In the genomic region with DNA sequence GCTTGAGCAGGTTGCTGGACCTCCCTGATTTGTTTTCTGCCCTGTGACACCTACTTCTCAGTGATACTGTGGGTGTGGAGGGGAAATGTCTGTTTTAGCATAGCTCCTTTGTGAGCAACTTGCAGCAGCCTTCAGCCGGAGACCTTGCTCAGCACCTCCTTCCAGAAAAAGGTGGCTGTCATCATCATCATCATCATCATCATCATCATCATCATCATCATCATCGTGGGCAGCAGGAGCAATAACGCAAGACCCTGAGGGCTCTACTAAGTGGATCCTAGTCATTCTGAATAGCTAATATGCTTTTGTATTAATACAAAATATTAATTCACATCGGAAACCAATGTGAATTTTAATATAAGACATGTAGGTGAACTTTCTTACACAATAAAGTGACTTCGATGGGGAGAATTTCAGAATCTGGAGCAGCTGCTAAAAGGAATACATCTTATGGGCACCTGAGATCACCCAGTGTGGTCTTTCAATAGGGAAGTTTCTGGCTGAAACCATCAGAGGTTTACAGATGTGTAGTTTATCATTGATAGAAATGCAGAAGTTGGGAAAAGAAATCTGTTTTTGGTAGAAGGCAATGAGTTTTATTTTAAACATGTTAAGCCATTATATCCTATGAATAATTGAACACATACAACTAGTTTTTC, we compare ENCODE assay signal across 24 cellular contexts. TPM values are rescaled to one million over a fixed set of nuclear protein-coding genes. Genes with fewer than 3 reads are reported as not detected.
DNase-seq lines count a peak whose midpoint lies in the region; ATAC-seq and TF ChIP-seq lines count a peak whose summit lies in the region.
"Had no signal": no experiment of that assay in that cellular context is flagged by ENCODE, and none has a peak within 500 bp of the region (broad histone marks: within the 10 kb centered on the region; RNA-seq: fewer than 3 reads in every experiment).

No MANE protein-coding gene starts in this region.

- TF ChIP-seq CTCF in left ventricle myocardium inferior (IDR thresholded peaks at IDR 0.05; ENCODE audit: borderline replicate concordance): no peak

- H3K9ac ChIP-seq in trophoblast cell (ENCODE audit: low read length): no peak overlapping the region
- H3K9ac ChIP-seq: GM23248 had no signal

- intact Hi-C loops in left ventricle myocardium inferior (cut with micrococcal nuclease): no loop called here

- no CpG with 5 or more reads among the region's 5 CpGs for WGBS in trophoblast cell (ENCODE audit: extremely low coverage, insufficient coverage, insufficient read length)

- H3K27ac Mint-ChIP-seq in T-helper 17 cell: peak overlapping the region; percentile 41
- H3K27ac Mint-ChIP-seq: CD4-positive, alpha-beta T cell; immature natural killer cell had no signal

- no peak overlapping the region for H4K8ac ChIP-seq in trophoblast cell (ENCODE audit: low read depth, low read length)

- no peak overlapping the region for H3K18ac ChIP-seq in trophoblast cell (ENCODE audit: low read length)

- no peak overlapping the region for H4K12ac ChIP-seq in trophoblast cell (ENCODE audit: low read depth, low read length)

- H2AK5ac ChIP-seq in trophoblast cell (ENCODE audit: low read length): no peak overlapping the region

- no peak overlapping the region for H2BK5ac ChIP-seq in trophoblast cell (ENCODE audit: low read depth, low read length, poor library complexity)

- no peaks in the 10 kb centered on the region for H3K36me3 Mint-ChIP-seq in T-helper 17 cell (ENCODE audit: low read depth)
- H3K36me3 Mint-ChIP-seq: immature natural killer cell had no signal

- DNase-seq in T-helper 17 cell (no peak), HUDEP-2 (lab: John Stamatoyannopoulos, UW; ENCODE audit: unreplicated experiment in 76 of 76) (no peak), left lobe of liver (ENCODE audit: low spot score) (no peak), trophoblast cell (no peak), left ventricle myocardium inferior (no peak)
- DNase-seq: activated CD4-positive, CD25-positive, alpha-beta regulatory T cell treated with anti-CD3 and anti-CD28 coated beads, Interleukin-2, amount 50 U/mL, for 72 hours; CD4-positive, alpha-beta T cell; DND-41; effector CD4-positive, alpha-beta T cell; esophagus squamous epithelium; glutamatergic neuron; GM23248; immature natural killer cell; lower lobe of right lung; NCI-H2107; PC-9; substantia nigra had no signal

- no peaks in the 10 kb centered on the region for H3K27me3 Mint-ChIP-seq in T-helper 17 cell

- no peak overlapping the region for H3K23ac ChIP-seq in trophoblast cell (ENCODE audit: low read length)

- H2AFZ ChIP-seq in trophoblast cell (ENCODE audit: insufficient read depth, low read length, poor library complexity): no peak overlapping the region
- H2AFZ ChIP-seq: GM23248, PC-9 had no signal

- H3K4ac ChIP-seq in trophoblast cell (ENCODE audit: low read depth, low read length): no peak overlapping the region

- ATAC-seq in GM18873 (IDR thresholded peaks at IDR 0.05; ENCODE audit: low FRiP score, unreplicated experiment): peak; percentile 63
- ATAC-seq in GM21447 (IDR thresholded peaks at IDR 0.05; ENCODE audit: unreplicated experiment): peak; percentile 57
- peak; percentile 42 for ATAC-seq in HG03095 (IDR thresholded peaks at IDR 0.05; ENCODE audit: unreplicated experiment)
- no peak for ATAC-seq in T-helper 17 cell
- no peak for ATAC-seq in left lobe of liver
- ATAC-seq: K562, lower lobe of right lung had no signal

- H3K27me3 ChIP-seq in trophoblast cell (ENCODE audit: insufficient read depth, low read length) (no peaks in the 10 kb centered on the region), left ventricle myocardium inferior (ENCODE audit: low read depth) (no peaks in the 10 kb centered on the region)
- H3K27me3 ChIP-seq: vagina had no signal

- no peak overlapping the region for H3K4me2 ChIP-seq in trophoblast cell (ENCODE audit: low read length)
- H3K4me2 ChIP-seq: PC-9 had no signal

- H3K36me3 ChIP-seq in trophoblast cell (ENCODE audit: control insufficient read depth in 1 of 2, insufficient read depth in 2 of 2, low read length in 2 of 2) (no peaks in the 10 kb centered on the region), left ventricle myocardium inferior (no peaks in the 10 kb centered on the region)
- H3K36me3 ChIP-seq: esophagus squamous epithelium, lower lobe of right lung, vagina had no signal

- H3K4me1 Mint-ChIP-seq in T-helper 17 cell: peaks cover 17% of the 10 kb centered on the region

- no peak overlapping the region for H3K27ac ChIP-seq in trophoblast cell (ENCODE audit: low read depth, low read length)
- H3K27ac ChIP-seq in left ventricle myocardium inferior (replicated peaks): no peak overlapping the region
- H3K27ac ChIP-seq: esophagus squamous epithelium, GM23248, lower lobe of right lung, PC-9, vagina had no signal

- no peak overlapping the region for H2BK120ac ChIP-seq in trophoblast cell (ENCODE audit: insufficient read depth, low read length, poor library complexity)

- no peak overlapping the region for H3K14ac ChIP-seq in trophoblast cell (ENCODE audit: low read length)

- no peaks in the 10 kb centered on the region for H3K79me1 ChIP-seq in trophoblast cell (ENCODE audit: low read length)

- no peak overlapping the region for H3K4me3 Mint-ChIP-seq in T-helper 17 cell
- H3K4me3 Mint-ChIP-seq: CD4-positive, alpha-beta T cell; central memory CD8-positive, alpha-beta T cell; immature natural killer cell had no signal

- H4K91ac ChIP-seq in trophoblast cell (ENCODE audit: low read depth, low read length): no peak overlapping the region

- H2BK12ac ChIP-seq in trophoblast cell (ENCODE audit: low read length): no peak overlapping the region

- H3K79me2 ChIP-seq in trophoblast cell (ENCODE audit: control insufficient read depth, insufficient read depth, low read length, poor library complexity): no peaks in the 10 kb centered on the region

- no peaks in the 10 kb centered on the region for H3K9me3 ChIP-seq in T-helper 17 cell (ENCODE audit: control insufficient read depth, low read length, poor library complexity, severe bottlenecking)
- no peaks in the 10 kb centered on the region for H3K9me3 ChIP-seq in trophoblast cell (ENCODE audit: insufficient read depth, low read depth, low read length)
- H3K9me3 ChIP-seq in left ventricle myocardium inferior (replicated peaks): no peaks in the 10 kb centered on the region
- H3K9me3 ChIP-seq: esophagus squamous epithelium, lower lobe of right lung, vagina had no signal

- H3K4me3 ChIP-seq in trophoblast cell (ENCODE audit: low read depth, low read length) (no peak overlapping the region), left ventricle myocardium inferior (no peak overlapping the region)
- H3K4me3 ChIP-seq: esophagus squamous epithelium, GM23248, K562, lower lobe of right lung, PC-9, vagina had no signal

- H3K4me1 ChIP-seq in trophoblast cell (ENCODE audit: control insufficient read depth in 1 of 2, insufficient read depth in 2 of 2, low read length in 2 of 2): no peaks in the 10 kb centered on the region
- H3K4me1 ChIP-seq in left ventricle myocardium inferior: peaks cover 7% of the 10 kb centered on the region
- H3K4me1 ChIP-seq: vagina had no signal

RNA-seq across cellular contexts. Expression of a gene that starts 8.6 kb away (rescaled TPM):
- total RNA-seq in T-helper 17 cell (not detected), left lobe of liver (not detected), left ventricle myocardium inferior (not detected)
- not detected in 2 replicates for polyA plus RNA-seq in trophoblast cell (2013)
- total RNA-seq: CD4-positive, alpha-beta T cell; esophagus squamous epithelium; GM23248; K562; lower lobe of right lung; PC-9; SK-MEL-5; vagina had no signal
- polyA plus RNA-seq: GM23248, immature natural killer cell, K562 had no signal

RNA-seq across cellular contexts. Expression of a gene that starts 54.3 kb away (rescaled TPM):
- total RNA-seq in T-helper 17 cell: 10 to 100 TPM; 21.1 to 22.7 TPM
- total RNA-seq in left lobe of liver: 10.1 TPM
- 13.4 and 13.9 TPM in 2 replicates for polyA plus RNA-seq in trophoblast cell (2013)
- 9.5 TPM for total RNA-seq in left ventricle myocardium inferior

Comparison
In these comparisons a context has a peak if more than half of its experiments do, and no peak if none do; other contexts are left out.
1. ATAC-seq: peak in GM18873 (single experiment), GM21447 (single experiment) and HG03095 (single experiment); none in T-helper 17 cell (single experiment) and left lobe of liver (single experiment).